8 cellular contexts compared by ENCODE assay signal in the genomic region with DNA sequence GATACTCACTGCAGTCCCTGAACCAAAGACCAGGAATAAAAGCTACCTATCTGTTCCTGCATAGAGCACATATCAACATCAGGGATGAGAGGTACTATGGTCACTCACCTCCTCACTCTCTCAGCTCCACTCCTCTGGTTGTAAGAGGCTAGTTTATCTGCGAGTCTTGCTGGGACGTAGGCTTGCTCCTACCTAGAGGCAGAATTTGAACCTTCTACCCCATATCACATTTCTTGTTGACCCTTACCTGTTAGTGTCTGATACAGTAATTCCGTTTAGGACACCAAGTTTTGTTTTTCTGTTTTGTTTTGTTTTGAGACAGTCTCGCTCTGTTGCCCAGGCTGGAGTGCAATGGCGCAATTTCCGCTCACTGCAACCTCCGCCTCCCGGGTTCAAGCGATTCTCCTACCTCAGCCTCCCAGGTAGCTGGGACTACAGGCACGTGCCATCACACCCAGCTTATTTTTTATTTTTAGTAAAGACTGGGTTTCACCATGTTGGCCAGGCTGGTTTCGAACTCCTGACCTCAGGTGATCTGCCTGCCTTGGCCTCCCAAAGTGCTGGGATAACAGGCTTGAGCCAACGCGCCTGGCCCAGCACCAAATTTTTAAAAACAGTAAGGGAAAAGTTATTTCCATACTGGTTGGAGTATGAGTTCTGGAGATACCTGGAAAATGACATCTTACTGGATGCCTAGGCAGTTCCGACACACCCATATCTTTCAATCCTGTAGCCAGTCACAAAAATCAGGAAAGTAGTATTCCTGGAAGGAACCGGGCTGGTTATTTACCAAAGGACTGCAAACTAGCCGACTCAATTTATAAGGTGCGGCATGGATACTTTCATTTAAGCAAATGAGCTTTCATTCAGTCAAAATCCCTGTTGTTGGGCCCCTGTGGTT.
DNase-seq lines count a peak whose midpoint lies in the region; ATAC-seq and TF ChIP-seq lines count a peak whose summit lies in the region.

No MANE protein-coding gene starts in this region.

- no peak for TF ChIP-seq CTCF in choroid plexus epithelial cell (conservative IDR thresholded peaks at IDR 0.05; ENCODE audit: low read depth, low read length)
- TF ChIP-seq CTCF in GM13977 (IDR thresholded peaks at IDR 0.05; ENCODE audit: extremely low read depth, insufficient read depth, missing control alignments): no peak

- peak overlapping the region; percentile 90 for H3K4me3 ChIP-seq in ACC112 (ENCODE audit: low read depth, low read length)
- peak overlapping the region; percentile 62 for H3K4me3 ChIP-seq in HUES48 (ENCODE audit: low read depth, low read length)
- peak overlapping the region; percentile 69 for H3K4me3 ChIP-seq in choroid plexus epithelial cell (ENCODE audit: low read depth, low read length)
- H3K4me3 ChIP-seq in muscle layer of colon (ENCODE audit: low read depth in 1 of 2, low read length in 2 of 2): peak overlapping the region; percentile 71 to 72

- peak overlapping the region; percentile 6 for H2AFZ ChIP-seq in ACC112 (ENCODE audit: low read length, unreplicated experiment)

- H3K27me3 ChIP-seq in ACC112 (ENCODE audit: insufficient read depth, low read length) (no peaks in the 10 kb centered on the region), HUES48 (ENCODE audit: control insufficient read depth, insufficient read depth, low read length) (peaks cover 25% of the 10 kb centered on the region), muscle layer of colon (ENCODE audit: control insufficient read depth in 1 of 2, insufficient read depth in 2 of 2, low read length in 2 of 2) (no peaks in the 10 kb centered on the region)

- in situ Hi-C loops in GM13977 (cut with MboI; ENCODE audit: low pct_unique_long_range_greater_than_20kb, low sequenced_read_pairs, unreplicated experiment): no loop called here

- H3K9me3 ChIP-seq in HUES48 (ENCODE audit: control insufficient read depth, insufficient read depth, low read length) (no peaks in the 10 kb centered on the region), muscle layer of colon (ENCODE audit: low read length) (no peaks in the 10 kb centered on the region)

- H3K36me3 ChIP-seq in ACC112 (ENCODE audit: insufficient read depth, low read length): no peaks in the 10 kb centered on the region; the same call in 1 of the 2 replicates
- no peaks in the 10 kb centered on the region for H3K36me3 ChIP-seq in HUES48 (ENCODE audit: control insufficient read depth, insufficient read depth, low read length)
- H3K36me3 ChIP-seq in muscle layer of colon (ENCODE audit: insufficient read depth, low read length): no peaks in the 10 kb centered on the region

- H3K27ac ChIP-seq in ACC112 (ENCODE audit: low read depth, low read length) (peak overlapping the region; percentile 84), HUES48 (ENCODE audit: low read depth, low read length) (peak overlapping the region; percentile 67), muscle layer of colon (ENCODE audit: low read depth, low read length) (peak overlapping the region; percentile 57)

- H3K9ac ChIP-seq in HUES48 (ENCODE audit: low read depth, low read length): peak overlapping the region; percentile 53; the same call in 1 of the 2 replicates
- H3K9ac ChIP-seq in muscle layer of colon (ENCODE audit: low read length): peak overlapping the region; percentile 41

- ATAC-seq in HG03196 (IDR thresholded peaks at IDR 0.05; ENCODE audit: unreplicated experiment): no peak
- no peak for ATAC-seq in HG02623 (IDR thresholded peaks at IDR 0.05; ENCODE audit: unreplicated experiment)

- H3K79me2 ChIP-seq in ACC112 (ENCODE audit: control insufficient read depth, insufficient read depth, low read length, unreplicated experiment): peaks cover 65% of the 10 kb centered on the region

- peaks cover 24% of the 10 kb centered on the region for H3K4me1 ChIP-seq in ACC112 (ENCODE audit: control insufficient read depth, insufficient read depth, low read length, unreplicated experiment)
- H3K4me1 ChIP-seq in HUES48 (ENCODE audit: control insufficient read depth, insufficient read depth, low read length): peaks cover 13% of the 10 kb centered on the region
- peaks cover 17% of the 10 kb centered on the region for H3K4me1 ChIP-seq in muscle layer of colon (ENCODE audit: insufficient read depth, low read length)

- no peak for DNase-seq in choroid plexus epithelial cell (ENCODE audit: low read depth)
- DNase-seq in GM13977 (ENCODE audit: low spot score): no peak
- DNase-seq in hepatic stellate cell (ENCODE audit: low spot score): no peak
